ENCODE assay signal across 8 cellular contexts in the genomic region with DNA sequence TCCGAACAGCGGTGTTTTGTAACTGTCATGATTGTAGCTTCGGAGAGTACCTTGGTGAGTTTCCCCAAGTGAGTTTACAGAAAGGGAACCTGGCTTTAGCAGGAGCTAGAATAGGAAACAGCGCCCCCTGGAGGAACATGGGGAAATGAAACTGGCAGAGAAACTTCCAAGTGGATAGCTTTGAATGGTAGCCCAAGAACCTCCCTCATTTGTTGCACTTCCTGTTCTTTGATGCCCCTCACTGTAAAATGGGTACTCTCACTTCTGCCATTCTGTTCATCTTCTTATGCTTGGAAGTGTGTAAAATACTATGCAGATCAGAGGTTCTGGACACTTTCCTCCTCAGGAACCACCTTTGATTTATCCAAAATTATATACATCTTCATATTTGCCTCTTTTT.
DNase-seq lines count a peak whose midpoint lies in the region; ATAC-seq lines count a peak whose summit lies in the region.

No MANE protein-coding gene starts in this region.

- ATAC-seq in HG03521 (IDR thresholded peaks at IDR 0.05; ENCODE audit: unreplicated experiment) = no peak

- DNase-seq in DMS53 (lab: John Stamatoyannopoulos, UW) (peak; percentile 94), GOT3 (lab: John Stamatoyannopoulos, UW) (peak; percentile 20), NCI-H146 (lab: John Stamatoyannopoulos, UW) (peak; percentile 81), T-helper 2 cell (peak; percentile 10 to 73 (median 48)), anterior cingulate cortex (lab: John Stamatoyannopoulos, UW) (peak in 53 of 58 donors; percentile 2 to 89 (median 49)), iPS DF 19.7 (ENCODE audit: low read depth, low spot score) (peak; percentile 79), smooth muscle cell of the brain vasculature (ENCODE audit: low read depth, low spot score) (peak; percentile 36)

Comparison
In these comparisons a context has a peak if more than half of its experiments do, and no peak if none do; other contexts are left out.
1. DNase-seq: peak in every context shown above with its lines; median percentile 94 in DMS53; 81 in NCI-H146; 79 in iPS DF 19.7; 49 in anterior cingulate cortex; 48 in T-helper 2 cell; 36 in smooth muscle cell of the brain vasculature; 20 in GOT3.